8 cellular contexts compared by ENCODE assay signal in the genomic region with DNA sequence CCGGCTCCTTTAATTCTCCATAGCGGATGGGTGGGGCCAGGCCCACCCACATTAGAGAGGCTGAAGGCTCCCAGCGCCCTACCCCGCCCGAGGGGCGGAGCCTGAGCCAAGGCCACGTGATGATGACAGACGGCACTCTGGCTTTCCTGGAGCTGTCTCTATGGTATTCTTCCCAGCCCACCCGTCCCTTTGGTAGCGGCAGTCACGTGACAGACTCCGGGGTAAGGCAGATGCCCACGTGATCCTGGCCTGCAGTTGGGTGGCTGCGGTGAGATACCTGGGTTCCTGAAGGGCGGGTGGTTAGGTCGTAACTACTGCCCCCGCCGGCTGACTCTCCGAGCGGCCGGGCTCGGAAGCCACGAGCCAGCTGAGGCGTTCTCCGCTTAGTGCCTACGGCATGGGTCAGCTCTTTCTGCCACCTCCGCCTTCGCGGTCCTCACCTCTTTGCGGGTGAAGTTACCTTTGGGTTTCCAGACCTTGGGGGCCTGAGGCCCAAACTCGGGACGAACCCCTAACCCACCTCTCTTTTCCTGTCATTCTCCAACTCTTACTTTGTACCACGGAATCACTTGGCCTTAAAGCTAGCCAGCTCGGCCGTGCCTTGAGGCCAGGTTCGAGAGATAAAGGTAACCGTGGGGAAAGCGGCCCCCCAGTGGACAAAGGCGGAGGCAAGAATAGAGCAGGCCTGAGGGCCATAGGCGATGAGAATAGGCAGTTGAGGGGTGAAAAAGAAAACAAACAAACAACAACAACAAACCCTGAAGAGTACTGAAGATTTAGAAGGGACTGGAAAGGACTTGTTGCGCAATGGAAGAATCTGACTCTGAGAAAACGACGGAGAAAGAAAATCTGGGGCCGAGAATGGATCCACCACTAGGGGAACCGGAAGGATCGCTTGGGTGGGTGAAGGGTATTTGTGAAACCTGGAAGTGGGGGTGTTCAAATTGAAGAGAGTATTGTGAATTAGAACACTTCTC. TPM values are rescaled to one million over a fixed set of nuclear protein-coding genes. Genes with fewer than 3 reads are reported as not detected.
A peak's percentile ranks its signal among the peaks of the same experiment; 100 is the strongest.
DNase-seq lines count a peak whose midpoint lies in the region; ATAC-seq and TF ChIP-seq lines count a peak whose summit lies in the region.

A gene with protein sequence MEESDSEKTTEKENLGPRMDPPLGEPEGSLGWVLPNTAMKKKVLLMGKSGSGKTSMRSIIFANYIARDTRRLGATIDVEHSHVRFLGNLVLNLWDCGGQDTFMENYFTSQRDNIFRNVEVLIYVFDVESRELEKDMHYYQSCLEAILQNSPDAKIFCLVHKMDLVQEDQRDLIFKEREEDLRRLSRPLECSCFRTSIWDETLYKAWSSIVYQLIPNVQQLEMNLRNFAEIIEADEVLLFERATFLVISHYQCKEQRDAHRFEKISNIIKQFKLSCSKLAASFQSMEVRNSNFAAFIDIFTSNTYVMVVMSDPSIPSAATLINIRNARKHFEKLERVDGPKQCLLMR (plus strand): TSS at position 229 of the 977 bp plus-strand sequence. CDS start 579 bp downstream, at position 808.

- no peaks in the 10 kb centered on the region for H3K36me3 ChIP-seq in SU-DHL-6 (ENCODE audit: low read length)
- H3K36me3 ChIP-seq in adipocyte (ENCODE audit: control insufficient read depth, insufficient read depth, low read length, severe bottlenecking): peaks cover 28% of the 10 kb centered on the region
- H3K36me3 ChIP-seq in cardiac muscle cell: no peaks in the 10 kb centered on the region
- H3K36me3 ChIP-seq in parathyroid adenoma (ENCODE audit: control insufficient read depth, insufficient read depth, low read length): no peaks in the 10 kb centered on the region
- peaks cover 0 to 18% (median 0%) of the 10 kb centered on the region in 3 donors for H3K36me3 ChIP-seq in tibial nerve

- ATAC-seq in HG02678 (IDR thresholded peaks at IDR 0.05; ENCODE audit: unreplicated experiment): peak; percentile 98

- 1 to 25% methylated on average over 20 to 36 of the region's 46 CpGs for WGBS in tibial nerve, 2 donors

- peak in 1 of 2 donors; percentile 43 for TF ChIP-seq POLR2A in tibial nerve (IDR thresholded peaks at IDR 0.05)

- H3K4me3 ChIP-seq in SU-DHL-6 (ENCODE audit: insufficient read depth, low read length, poor library complexity, severe bottlenecking) (peak within 1 kb of the TSS; percentile 60), adipocyte (ENCODE audit: low read length) (peak within 1 kb of the TSS; percentile 88), cardiac muscle cell (peak within 1 kb of the TSS; percentile 52), parathyroid adenoma (ENCODE audit: low read depth, low read length) (peak within 1 kb of the TSS; percentile 72), tibial nerve (peak within 1 kb of the TSS; percentile 37 to 74 (median 58))

- H3K4me2 ChIP-seq in SU-DHL-6 (ENCODE audit: low read depth, low read length, poor library complexity, severe bottlenecking) (peak within 1 kb of the TSS; percentile 84), parathyroid adenoma (ENCODE audit: low read length) (peak within 1 kb of the TSS; percentile 64)

- DNase-seq in NCI-H128 (lab: John Stamatoyannopoulos, UW; ENCODE audit: unreplicated experiment): peak; percentile 88
- peak; percentile 94 for DNase-seq in adipocyte (ENCODE audit: low read depth)
- peak; percentile 92 to 95 for DNase-seq in cardiac muscle cell (ENCODE audit: low read depth in 1 of 2, low spot score in 1 of 2)
- peak; percentile 90 to 92 for DNase-seq in tibial nerve (ENCODE audit: low spot score in 2 of 2)

- H2AFZ ChIP-seq in SU-DHL-6 (ENCODE audit: low read depth, low read length, severe bottlenecking) (peak within 1 kb of the TSS; percentile 80), parathyroid adenoma (peak within 1 kb of the TSS; percentile 86)

- no peaks in the 10 kb centered on the region for H3K9me2 ChIP-seq in SU-DHL-6 (replicated peaks; ENCODE audit: insufficient read depth, low read length)

- no peaks in the 10 kb centered on the region for H4K20me1 ChIP-seq in SU-DHL-6 (ENCODE audit: low read depth, low read length)

- H3F3A ChIP-seq in SU-DHL-6 (ENCODE audit: insufficient read depth): no peaks in the 10 kb centered on the region

- peak; percentile 30 to 77 for TF ChIP-seq EP300 in tibial nerve (IDR thresholded peaks at IDR 0.05)

- TF ChIP-seq CTCF in GM12872 (IDR thresholded peaks at IDR 0.05; ENCODE audit: insufficient read depth, low read depth, low read length) (peak; percentile 60), SU-DHL-6 (IDR thresholded peaks at IDR 0.05; ENCODE audit: insufficient read depth, low read length, poor library complexity, severe bottlenecking) (peak; percentile 61), cardiac muscle cell (IDR thresholded peaks at IDR 0.05; ENCODE audit: low read depth, low read length) (peak; percentile 56), parathyroid adenoma (IDR thresholded peaks at IDR 0.05) (peak; percentile 62), tibial nerve (IDR thresholded peaks at IDR 0.05) (peak; percentile 27 to 60 (median 39))

- H3K79me2 ChIP-seq in SU-DHL-6 (ENCODE audit: insufficient read depth, low read length): peaks cover 6% of the 10 kb centered on the region; the same call in 1 of the 2 replicates
- peaks cover 2% of the 10 kb centered on the region for H3K79me2 ChIP-seq in parathyroid adenoma

- H3K9me3 ChIP-seq in SU-DHL-6 (ENCODE audit: insufficient read depth, low read length) (no peaks in the 10 kb centered on the region), adipocyte (ENCODE audit: control insufficient read depth, low read length) (no peaks in the 10 kb centered on the region), cardiac muscle cell (ENCODE audit: low read depth) (no peaks in the 10 kb centered on the region), parathyroid adenoma (ENCODE audit: control insufficient read depth, low read length) (no peaks in the 10 kb centered on the region), tibial nerve (no peaks in the 10 kb centered on the region)

- peaks cover 4% of the 10 kb centered on the region for H3K4me1 ChIP-seq in adipocyte (ENCODE audit: control insufficient read depth, insufficient read depth, low read length)
- no peaks in the 10 kb centered on the region for H3K4me1 ChIP-seq in cardiac muscle cell (ENCODE audit: low read depth)
- no peaks in the 10 kb centered on the region for H3K4me1 ChIP-seq in parathyroid adenoma
- H3K4me1 ChIP-seq in tibial nerve: peaks cover 0 to 21% (median 4%) of the 10 kb centered on the region in 4 donors

- peak within 1 kb of the TSS; percentile 75 for H3K9ac ChIP-seq in SU-DHL-6 (ENCODE audit: low read length)
- peak within 1 kb of the TSS; percentile 87 for H3K9ac ChIP-seq in adipocyte (ENCODE audit: low read length)
- peak within 1 kb of the TSS; percentile 13 for H3K9ac ChIP-seq in parathyroid adenoma

- H3K27me3 ChIP-seq in SU-DHL-6 (ENCODE audit: low read length) (no peaks in the 10 kb centered on the region), adipocyte (replicated peaks; ENCODE audit: control insufficient read depth, insufficient read depth, low read length) (peaks cover 4% of the 10 kb centered on the region), cardiac muscle cell (no peaks in the 10 kb centered on the region), parathyroid adenoma (ENCODE audit: control insufficient read depth, insufficient read depth, low read length) (no peaks in the 10 kb centered on the region), tibial nerve (no peaks in the 10 kb centered on the region)

- peak within 1 kb of the TSS; percentile 82 for H3K27ac ChIP-seq in SU-DHL-6 (ENCODE audit: low read depth, low read length)
- peak within 1 kb of the TSS; percentile 89 for H3K27ac ChIP-seq in cardiac muscle cell
- peak within 1 kb of the TSS; percentile 82 for H3K27ac ChIP-seq in parathyroid adenoma
- H3K27ac ChIP-seq in tibial nerve: peak within 1 kb of the TSS; percentile 78 to 92 (median 86)

RNA-seq across cellular contexts. Expression of the gene that starts here (rescaled TPM):
- total RNA-seq in cardiac muscle cell (20.6 and 38.3 TPM in 2 replicates), tibial nerve (10 to 100 TPM; 24.3 to 54.6 (median 37.1) TPM)
- polyA plus RNA-seq in cardiac muscle cell: 44.4 and 45.6 TPM in 2 replicates

Comparison
In these comparisons a context has a peak if more than half of its experiments do, and no peak if none do; other contexts are left out.
1. Peak in every context shown above with its lines: DNase-seq, ATAC-seq, H3K4me3 ChIP-seq and H3K27ac ChIP-seq.
2. H3K9ac ChIP-seq: peak in every context shown above with its lines; median percentile 87 in adipocyte; 75 in SU-DHL-6; 13 in parathyroid adenoma.